Comparison of ENCODE assay signal across 24 cellular contexts in genomic region chr7:123716877-123717276, GRCh38.
"Had no signal": no experiment of that assay in that cellular context is flagged by ENCODE, and none has a peak within 500 bp of the region (broad histone marks: within the 10 kb centered on the region; RNA-seq: fewer than 3 reads in every experiment).

No MANE protein-coding gene starts in this region.

- H3K9me3 ChIP-seq: adrenal gland, colonic mucosa, lower lobe of right lung, ovary, prostate gland, thoracic aorta, upper lobe of left lung had no signal

- H3K4me3 ChIP-seq: adrenal gland, colonic mucosa, dorsolateral prefrontal cortex, lower lobe of right lung, ovary, prostate gland, thoracic aorta, upper lobe of left lung had no signal

- H3K9me3 Mint-ChIP-seq: activated T-cell treated with anti-CD3 and anti-CD28 coated beads, Interleukin-2, amount 50 U/mL, for 24 hours; activated T-helper 17 cell treated with anti-CD3 and anti-CD28 coated beads, Interleukin-2, amount 50 U/mL, for 72 hours; central memory CD8-positive, alpha-beta T cell; effector memory CD8-positive, alpha-beta T cell; naive thymus-derived CD4-positive, alpha-beta T cell; neural crest cell had no signal

- DNase-seq: activated CD8-positive, alpha-beta memory T cell treated with anti-CD3 and anti-CD28 coated beads for 24 hours; activated CD8-positive, alpha-beta memory T cell treated with anti-CD3 and anti-CD28 coated beads, Interleukin-2, amount 50 U/mL, for 4 hours; activated naive CD4-positive, alpha-beta T cell; activated T-cell treated with anti-CD3 and anti-CD28 coated beads, Interleukin-2, amount 50 U/mL, for 24 hours; adrenal gland; colonic mucosa; dorsolateral prefrontal cortex; effector memory CD8-positive, alpha-beta T cell; lower lobe of right lung; mesendoderm; naive thymus-derived CD4-positive, alpha-beta T cell; ovary; stimulated activated CD4-positive, alpha-beta T cell treated with anti-CD3 and anti-CD28 coated beads, Interleukin-4, amount 100 ng/mL, for 1 hour; stimulated activated naive CD4-positive, alpha-beta T cell; T-helper 1 cell; upper lobe of left lung; WERI-Rb-1 had no signal

- H3K27ac Mint-ChIP-seq: activated naive CD8-positive, alpha-beta T cell; activated T-cell treated with anti-CD3 and anti-CD28 coated beads, Interleukin-2, amount 50 U/mL, for 24 hours; activated T-helper 17 cell treated with anti-CD3 and anti-CD28 coated beads, Interleukin-2, amount 50 U/mL, for 72 hours; naive thymus-derived CD4-positive, alpha-beta T cell had no signal

- H3K4me1 ChIP-seq: colonic mucosa had no signal

- ATAC-seq: activated T-helper 17 cell treated with anti-CD3 and anti-CD28 coated beads, Interleukin-2, amount 50 U/mL, for 72 hours; effector memory CD8-positive, alpha-beta T cell; left lobe of liver; lower lobe of right lung; naive thymus-derived CD4-positive, alpha-beta T cell had no signal

- H3K27me3 Mint-ChIP-seq: activated naive CD8-positive, alpha-beta T cell; activated T-cell treated with anti-CD3 and anti-CD28 coated beads, Interleukin-2, amount 50 U/mL, for 24 hours; activated T-helper 17 cell treated with anti-CD3 and anti-CD28 coated beads, Interleukin-2, amount 50 U/mL, for 72 hours; central memory CD8-positive, alpha-beta T cell; effector memory CD8-positive, alpha-beta T cell; naive thymus-derived CD4-positive, alpha-beta T cell had no signal

- H3K4me3 Mint-ChIP-seq: activated naive CD8-positive, alpha-beta T cell; activated T-cell treated with anti-CD3 and anti-CD28 coated beads, Interleukin-2, amount 50 U/mL, for 24 hours; activated T-helper 17 cell treated with anti-CD3 and anti-CD28 coated beads, Interleukin-2, amount 50 U/mL, for 72 hours; central memory CD8-positive, alpha-beta T cell; effector memory CD8-positive, alpha-beta T cell; naive thymus-derived CD4-positive, alpha-beta T cell; neural crest cell had no signal

- H3K27ac ChIP-seq: adrenal gland, dorsolateral prefrontal cortex, lower lobe of right lung, ovary, prostate gland, thoracic aorta, upper lobe of left lung, WERI-Rb-1 had no signal

- H3K27me3 ChIP-seq: adrenal gland, colonic mucosa, dorsolateral prefrontal cortex, ovary, upper lobe of left lung had no signal

- H3K36me3 ChIP-seq: adrenal gland, colonic mucosa, lower lobe of right lung, ovary, prostate gland, thoracic aorta, upper lobe of left lung, WERI-Rb-1 had no signal
